ENCODE assay signal across 1 cellular context in genomic region chr22:23012081-23012622, GRCh38.
TF ChIP-seq lines count a peak whose summit lies in the region.

No MANE protein-coding gene starts in this region.

TF ChIP-seq in GM12878, 131 proteins besides CTCF, POLR2A, EP300 and RAD21 (continued from another document):
- TF ChIP-seq ZBTB33 (IDR thresholded peaks at IDR 0.05): no peak
- TF ChIP-seq NR2C1 (IDR thresholded peaks at IDR 0.05): no peak
- peak in 1 of 2 experiments; percentile 13; a peak in 1 of 4 replicates for TF ChIP-seq BHLHE40 (IDR thresholded peaks at IDR 0.05; ENCODE audit: borderline replicate concordance in 1 of 2, low read depth in 2 of 2, low read length in 1 of 2)
- peak; percentile 54 for TF ChIP-seq IKZF1 (conservative IDR thresholded peaks at IDR 0.05)
- TF ChIP-seq FOS (IDR thresholded peaks at IDR 0.05; ENCODE audit: borderline replicate concordance, extremely low read depth, insufficient read length): no peak
- TF ChIP-seq CEBPB (IDR thresholded peaks at IDR 0.05; ENCODE audit: borderline replicate concordance in 1 of 2, low read depth in 2 of 2, low read length in 2 of 2): no peak
- TF ChIP-seq IRF3 (IDR thresholded peaks at IDR 0.05): no peak
- no peak for TF ChIP-seq TAF1 (IDR thresholded peaks at IDR 0.05; ENCODE audit: borderline replicate concordance, low read depth, low read length)
- no peak for TF ChIP-seq STAT3 (IDR thresholded peaks at IDR 0.05; ENCODE audit: low read depth, low read length)
